Comparison of ENCODE assay signal across 27 cellular contexts in genomic region chr3:176362191-176362731, GRCh38.
A peak's percentile ranks its signal among the peaks of the same experiment; 100 is the strongest.
DNase-seq lines count a peak whose midpoint lies in the region; ATAC-seq, FAIRE-seq and TF ChIP-seq lines count a peak whose summit lies in the region.
"Had no signal": no experiment of that assay in that cellular context is flagged by ENCODE, and none has a peak within 500 bp of the region (broad histone marks: within the 10 kb centered on the region; RNA-seq: fewer than 3 reads in every experiment).

No MANE protein-coding gene starts in this region.

- H3K4me1 ChIP-seq in endodermal cell (ENCODE audit: control insufficient read depth, insufficient read depth, low read length): no peaks in the 10 kb centered on the region
- no peaks in the 10 kb centered on the region for H3K4me1 ChIP-seq in kidney (ENCODE audit: control insufficient read depth in 1 of 2, insufficient read depth in 1 of 2, low read depth in 1 of 2, low read length in 2 of 2)
- no peaks in the 10 kb centered on the region for H3K4me1 ChIP-seq in Karpas-422 (ENCODE audit: low read length)
- H3K4me1 ChIP-seq: A549, prostate gland had no signal

- no peak for FAIRE-seq in kidney (lab: Jason Lieb, UNC)
- FAIRE-seq: A549, frontal cortex, HTR-8/SVneo had no signal

- H3K27me3 Mint-ChIP-seq in stimulated activated naive CD8-positive, alpha-beta T cell treated with anti-CD3 and anti-CD28 coated beads, Interleukin-15, amount 100 ng/mL, for 72 hours: no peaks in the 10 kb centered on the region
- H3K27me3 Mint-ChIP-seq in endodermal cell (ENCODE audit: insufficient read depth): no peaks in the 10 kb centered on the region
- H3K27me3 Mint-ChIP-seq: activated CD4-positive, alpha-beta T cell treated with anti-CD3 and anti-CD28 coated beads, Interleukin-2, amount 10 ng/mL, durations not matched to agents 7 days and 5 days; activated naive CD8-positive, alpha-beta T cell; memory B cell had no signal

- H3K36me3 Mint-ChIP-seq in endodermal cell (ENCODE audit: low read depth): peaks cover 4% of the 10 kb centered on the region
- H3K36me3 Mint-ChIP-seq: activated naive CD8-positive, alpha-beta T cell; CD8-positive, alpha-beta T cell; memory B cell had no signal

- H3K9me3 ChIP-seq in endodermal cell (ENCODE audit: control insufficient read depth, low read length) (no peaks in the 10 kb centered on the region), kidney (ENCODE audit: control insufficient read depth in 1 of 2, low read length in 2 of 2) (no peaks in the 10 kb centered on the region), Karpas-422 (ENCODE audit: low read length) (peaks cover 6% of the 10 kb centered on the region; the same call in 1 of the 2 replicates)
- H3K9me3 ChIP-seq: A549, prostate gland had no signal

- H3K79me2 ChIP-seq in Karpas-422 (ENCODE audit: low read length): no peaks in the 10 kb centered on the region

- H3K27me3 ChIP-seq in endodermal cell (ENCODE audit: control insufficient read depth, insufficient read depth, low read length, poor library complexity, severe bottlenecking): no peaks in the 10 kb centered on the region
- no peaks in the 10 kb centered on the region for H3K27me3 ChIP-seq in Karpas-422 (ENCODE audit: low read length)

- H3K4me3 ChIP-seq in endodermal cell (ENCODE audit: low read length) (no peak overlapping the region), kidney (ENCODE audit: low read length in 2 of 2) (no peak overlapping the region), Karpas-422 (ENCODE audit: low read length) (no peak overlapping the region)
- H3K4me3 ChIP-seq: A549, prostate gland had no signal

- ATAC-seq in stimulated activated naive CD8-positive, alpha-beta T cell treated with anti-CD3 and anti-CD28 coated beads, Interleukin-15, amount 100 ng/mL, for 72 hours: peak; percentile 52
- ATAC-seq in stimulated activated naive CD8-positive, alpha-beta T cell treated with anti-CD3 and anti-CD28 coated beads, Interleukin-15, Interleukin-2, amounts not matched to agents 100 U/mL and 50 U/mL, for 24 hours: no peak
- no peak for ATAC-seq in GM19328 (IDR thresholded peaks at IDR 0.05; ENCODE audit: unreplicated experiment)
- ATAC-seq: A549; activated T-cell treated with anti-CD3 and anti-CD28 coated beads, Interleukin-2, amount 50 U/mL, for 72 hours; CD8-positive, alpha-beta T cell; esophagus mucosa; left cardiac atrium had no signal

- H3K4me2 ChIP-seq in Karpas-422 (ENCODE audit: low read depth, low read length, poor library complexity, severe bottlenecking): no peak overlapping the region
- H3K4me2 ChIP-seq: A549 had no signal

- H3K36me3 ChIP-seq in endodermal cell (ENCODE audit: control insufficient read depth, insufficient read depth, low read length) (no peaks in the 10 kb centered on the region), kidney (ENCODE audit: control insufficient read depth in 1 of 2, insufficient read depth in 2 of 2, low read length in 2 of 2) (no peaks in the 10 kb centered on the region), Karpas-422 (ENCODE audit: insufficient read depth, low read length) (no peaks in the 10 kb centered on the region)
- H3K36me3 ChIP-seq: prostate gland, WERI-Rb-1 had no signal

- no peak overlapping the region for H3K4me3 Mint-ChIP-seq in stimulated activated naive CD8-positive, alpha-beta T cell treated with anti-CD3 and anti-CD28 coated beads, Interleukin-15, amount 100 ng/mL, for 72 hours
- H3K4me3 Mint-ChIP-seq in endodermal cell: peak overlapping the region; percentile 56
- H3K4me3 Mint-ChIP-seq: activated CD4-positive, alpha-beta T cell treated with anti-CD3 and anti-CD28 coated beads, Interleukin-2, amount 10 ng/mL, durations not matched to agents 7 days and 5 days; activated naive CD8-positive, alpha-beta T cell; activated T-cell treated with anti-CD3 and anti-CD28 coated beads, Interleukin-2, amount 50 U/mL, for 72 hours; CD8-positive, alpha-beta T cell; memory B cell had no signal

- intact Hi-C loops in kidney (cut with DNase I): no loop called here

- H3K9me3 Mint-ChIP-seq in stimulated activated naive CD8-positive, alpha-beta T cell treated with anti-CD3 and anti-CD28 coated beads, Interleukin-15, amount 100 ng/mL, for 72 hours: peaks cover 0 to 9% of the 10 kb centered on the region in 2 donors
- peaks cover 2% of the 10 kb centered on the region for H3K9me3 Mint-ChIP-seq in endodermal cell

- WGBS in endodermal cell (ENCODE audit: insufficient coverage in 1 of 2, insufficient read length in 1 of 2), 2 experiments: 67 to 80% methylated on average over 23 to 45 of the region's 45 CpGs

- no peaks in the 10 kb centered on the region for H3K4me1 Mint-ChIP-seq in stimulated activated naive CD8-positive, alpha-beta T cell treated with anti-CD3 and anti-CD28 coated beads, Interleukin-15, amount 100 ng/mL, for 72 hours
- no peaks in the 10 kb centered on the region for H3K4me1 Mint-ChIP-seq in endodermal cell
- H3K4me1 Mint-ChIP-seq: activated CD4-positive, alpha-beta T cell treated with anti-CD3 and anti-CD28 coated beads, Interleukin-2, amount 10 ng/mL, durations not matched to agents 7 days and 5 days; memory B cell had no signal

- H3K27ac ChIP-seq in endodermal cell (ENCODE audit: low read depth, low read length) (no peak overlapping the region), kidney (ENCODE audit: low read depth in 2 of 2, low read length in 2 of 2) (no peak overlapping the region), Karpas-422 (ENCODE audit: low read length) (no peak overlapping the region)
- H3K27ac ChIP-seq: A549, prostate gland, WERI-Rb-1 had no signal

- no peaks in the 10 kb centered on the region for H4K20me1 ChIP-seq in Karpas-422 (ENCODE audit: insufficient read depth, low read depth, low read length)

- no peak for DNase-seq in stimulated activated naive CD8-positive, alpha-beta T cell treated with anti-CD3 and anti-CD28 coated beads, Interleukin-15, amount 100 ng/mL, for 72 hours
- DNase-seq in stimulated activated naive CD8-positive, alpha-beta T cell treated with anti-CD3 and anti-CD28 coated beads, Interleukin-15, Interleukin-2, amounts not matched to agents 100 U/mL and 50 U/mL, for 24 hours: no peak
- DNase-seq in endodermal cell (peak; percentile 83), kidney (peak; percentile 63), Karpas-422 (no peak), foreskin melanocyte (no peak)
- DNase-seq in activated effector memory CD4-positive, alpha-beta T cell treated with anti-CD3 and anti-CD28 coated beads, Interleukin-2, amount 50 U/mL, for 16 hours: no peak
- DNase-seq: activated CD4-positive, alpha-beta T cell treated with anti-CD3 and anti-CD28 coated beads, Interleukin-2, amount 10 ng/mL, durations not matched to agents 7 days and 5 days; activated T-cell treated with anti-CD3 and anti-CD28 coated beads, Interleukin-2, amount 50 U/mL, for 72 hours; CD8-positive, alpha-beta T cell; effector CD8-positive, alpha-beta T cell; GOT3; hypothalamus; left cardiac atrium; NCI-H1694; NCI-H69; Right ventricle myocardium superior; stimulated activated CD8-positive, alpha-beta memory T cell treated with anti-CD3 and anti-CD28 coated beads, Interleukin-4, amount 100 ng/mL, for 48 hours; WERI-Rb-1 had no signal

- no peak overlapping the region for H3K9ac ChIP-seq in endodermal cell (ENCODE audit: extremely low read depth, low read length, poor library complexity, severe bottlenecking)
- no peak overlapping the region for H3K9ac ChIP-seq in kidney (ENCODE audit: low read length in 2 of 2)
- no peak overlapping the region for H3K9ac ChIP-seq in Karpas-422 (ENCODE audit: low read length)

- H3K9me2 ChIP-seq in Karpas-422 (replicated peaks; ENCODE audit: insufficient read depth, low read length): no peaks in the 10 kb centered on the region

- no peak overlapping the region for H3K27ac Mint-ChIP-seq in stimulated activated naive CD8-positive, alpha-beta T cell treated with anti-CD3 and anti-CD28 coated beads, Interleukin-15, amount 100 ng/mL, for 72 hours
- H3K27ac Mint-ChIP-seq in endodermal cell: no peak overlapping the region
- H3K27ac Mint-ChIP-seq: activated CD4-positive, alpha-beta T cell treated with anti-CD3 and anti-CD28 coated beads, Interleukin-2, amount 10 ng/mL, durations not matched to agents 7 days and 5 days; activated naive CD8-positive, alpha-beta T cell; activated T-cell treated with anti-CD3 and anti-CD28 coated beads, Interleukin-2, amount 50 U/mL, for 72 hours; CD8-positive, alpha-beta T cell; memory B cell had no signal

- TF ChIP-seq CTCF in endodermal cell (conservative IDR thresholded peaks at IDR 0.05) (no peak), kidney (IDR thresholded peaks at IDR 0.05; ENCODE audit: borderline replicate concordance, extremely low read depth, insufficient read depth) (no peak)

- no peak overlapping the region for H2AFZ ChIP-seq in Karpas-422 (ENCODE audit: low read length)

Comparison
In these comparisons a context has a peak if more than half of its experiments do, and no peak if none do; other contexts are left out.
1. DNase-seq: peak in endodermal cell (single experiment) and kidney (single experiment); none in stimulated activated naive CD8-positive, alpha-beta T cell treated with anti-CD3 and anti-CD28 coated beads, Interleukin-15, amount 100 ng/mL, for 72 hours (0 of 2), stimulated activated naive CD8-positive, alpha-beta T cell treated with anti-CD3 and anti-CD28 coated beads, Interleukin-15, Interleukin-2, amounts not matched to agents 100 U/mL and 50 U/mL, for 24 hours (single experiment), activated effector memory CD4-positive, alpha-beta T cell treated with anti-CD3 and anti-CD28 coated beads, Interleukin-2, amount 50 U/mL, for 16 hours (single experiment), Karpas-422 (single experiment) and foreskin melanocyte (single experiment).